ENCODE assay signal across 21 cellular contexts in the genomic region with DNA sequence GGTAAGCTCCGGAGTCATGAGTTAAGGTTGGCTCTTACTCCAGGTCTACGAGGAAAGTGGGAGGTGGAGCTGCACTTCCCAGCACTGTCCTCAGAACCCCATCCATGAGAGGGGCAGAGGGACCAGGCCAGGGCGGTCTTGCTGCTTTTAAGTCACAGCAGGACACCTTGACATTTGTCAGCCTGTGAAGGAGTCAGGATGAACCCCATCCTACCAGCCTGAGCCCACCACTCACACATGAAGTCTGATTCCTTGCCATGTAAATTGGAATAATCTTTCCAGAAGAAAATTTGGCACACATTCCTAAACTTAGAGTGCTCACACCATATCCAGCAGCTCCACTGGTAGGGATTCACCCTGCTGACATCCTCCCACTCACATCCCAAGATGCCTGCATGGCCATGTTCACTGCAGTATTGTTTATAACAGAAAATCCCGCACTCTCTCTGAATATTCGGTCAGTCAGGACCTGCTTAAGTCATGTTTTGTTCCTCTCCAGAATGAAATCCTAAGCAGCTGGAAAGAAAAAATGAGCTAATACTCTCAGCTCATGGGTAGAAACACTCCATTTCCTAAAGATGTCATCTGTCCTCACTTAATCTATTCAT.
DNase-seq lines count a peak whose midpoint lies in the region; ATAC-seq and TF ChIP-seq lines count a peak whose summit lies in the region.
"Had no signal": no experiment of that assay in that cellular context is flagged by ENCODE, and none has a peak within 500 bp of the region (broad histone marks: within the 10 kb centered on the region; RNA-seq: fewer than 3 reads in every experiment).

No MANE protein-coding gene starts in this region.

- DNase-seq in activated effector memory CD4-positive, alpha-beta T cell treated with anti-CD3 and anti-CD28 coated beads, Interleukin-2, amount 50 U/mL, for 16 hours = peak; percentile 28
- no peak for DNase-seq in activated effector memory CD4-positive, alpha-beta T cell treated with Interleukin-2 at 50 U/mL for 16 hours
- DNase-seq in endodermal cell = peak; percentile 20
- peak; percentile 30 for DNase-seq in osteoblast (ENCODE audit: insufficient read length, low spot score, missing footprints)
- no peak for DNase-seq in AML-193 (lab: John Stamatoyannopoulos, UW)
- DNase-seq in activated naive CD4-positive, alpha-beta T cell treated with Interleukin-2 at 50 U/mL for 16 hours = no peak
- DNase-seq: BE2C, DMS153, GDM1, H7, HFFc6, KBM-7, NCI-H187, NCI-H2107, NCI-H2227 treated with DMSO at 0.1 percent for 48 hours, NCI-H524, NCI-H82, PC-3, RPMI8226 had no signal

- H3K4me2 ChIP-seq in osteoblast (ENCODE audit: insufficient read depth, low read length) = no peak overlapping the region

- peaks cover 13% of the 10 kb centered on the region for H3K9me3 Mint-ChIP-seq in endodermal cell

- H3K4me1 ChIP-seq in endodermal cell (ENCODE audit: control insufficient read depth, insufficient read depth, low read length) = no peaks in the 10 kb centered on the region
- H3K4me1 ChIP-seq in osteoblast (ENCODE audit: insufficient read depth, low read length) = peaks cover 11% of the 10 kb centered on the region
- H3K4me1 ChIP-seq: BE2C had no signal

- H3K9ac ChIP-seq in endodermal cell (ENCODE audit: extremely low read depth, low read length, poor library complexity, severe bottlenecking) = no peak overlapping the region

- no peaks in the 10 kb centered on the region for H3K4me1 Mint-ChIP-seq in endodermal cell

- H4K20me1 ChIP-seq in osteoblast (ENCODE audit: insufficient read depth, low read length) = no peaks in the 10 kb centered on the region

- H3K79me2 ChIP-seq in osteoblast (ENCODE audit: insufficient read depth, low read length) = no peaks in the 10 kb centered on the region

- H3K9me3 ChIP-seq in endodermal cell (ENCODE audit: control insufficient read depth, low read length) (no peaks in the 10 kb centered on the region), osteoblast (ENCODE audit: low read depth, low read length) (peaks cover 4% of the 10 kb centered on the region)
- H3K9me3 ChIP-seq: BE2C had no signal

- no peak overlapping the region for H2AFZ ChIP-seq in osteoblast (ENCODE audit: low read length)

- H3K36me3 ChIP-seq in endodermal cell (ENCODE audit: control insufficient read depth, insufficient read depth, low read length) (no peaks in the 10 kb centered on the region), osteoblast (ENCODE audit: insufficient read depth, low read length) (no peaks in the 10 kb centered on the region)
- H3K36me3 ChIP-seq: BE2C had no signal

- no peak for TF ChIP-seq CTCF in endodermal cell (conservative IDR thresholded peaks at IDR 0.05)
- no peak for TF ChIP-seq CTCF in osteoblast (IDR thresholded peaks at IDR 0.05; ENCODE audit: extremely low read depth, low read depth, low read length)

- no peak for ATAC-seq in GM18873 (IDR thresholded peaks at IDR 0.05; ENCODE audit: low FRiP score, unreplicated experiment)
- ATAC-seq: PC-3 had no signal

- no peak overlapping the region for H3K4me3 Mint-ChIP-seq in endodermal cell
- H3K4me3 Mint-ChIP-seq: CD4-positive, alpha-beta T cell; HFFc6 had no signal

- H3K27me3 Mint-ChIP-seq in endodermal cell (ENCODE audit: insufficient read depth) = peaks cover 3% of the 10 kb centered on the region
- H3K27me3 Mint-ChIP-seq: CD4-positive, alpha-beta T cell had no signal

- H3K4me3 ChIP-seq in endodermal cell (ENCODE audit: low read length) (no peak overlapping the region), osteoblast (ENCODE audit: insufficient read depth, low read length) (no peak overlapping the region)

- 86 to 91% methylated on average over 5 of the region's 5 CpGs for WGBS in endodermal cell (ENCODE audit: insufficient coverage in 1 of 2, insufficient read length in 1 of 2), 2 experiments

- H3K27ac Mint-ChIP-seq in endodermal cell = no peak overlapping the region
- H3K27ac Mint-ChIP-seq: CD4-positive, alpha-beta T cell; HFFc6 had no signal

- H3K27ac ChIP-seq in endodermal cell (ENCODE audit: low read depth, low read length) (no peak overlapping the region), osteoblast (ENCODE audit: low read depth, low read length) (no peak overlapping the region)

- H3K36me3 Mint-ChIP-seq in endodermal cell (ENCODE audit: low read depth) = no peaks in the 10 kb centered on the region

- H3K27me3 ChIP-seq in endodermal cell (ENCODE audit: control insufficient read depth, insufficient read depth, low read length, poor library complexity, severe bottlenecking) (no peaks in the 10 kb centered on the region), osteoblast (ENCODE audit: insufficient read depth, low read length) (no peaks in the 10 kb centered on the region)
- H3K27me3 ChIP-seq: BE2C had no signal

Comparison
In these comparisons a context has a peak if more than half of its experiments do, and no peak if none do; other contexts are left out.
1. DNase-seq: peak in activated effector memory CD4-positive, alpha-beta T cell treated with anti-CD3 and anti-CD28 coated beads, Interleukin-2, amount 50 U/mL, for 16 hours (single experiment), endodermal cell (single experiment) and osteoblast (single experiment); none in activated effector memory CD4-positive, alpha-beta T cell treated with Interleukin-2 at 50 U/mL for 16 hours (single experiment), AML-193 (0 of 2) and activated naive CD4-positive, alpha-beta T cell treated with Interleukin-2 at 50 U/mL for 16 hours (single experiment).